Comparison of ENCODE assay signal across 9 cellular contexts in genomic region chr2:236562434-236562833, GRCh38. TPM values are rescaled to one million over a fixed set of nuclear protein-coding genes. Genes with fewer than 3 reads are reported as not detected.
DNase-seq lines count a peak whose midpoint lies in the region; TF ChIP-seq lines count a peak whose summit lies in the region.
"Had no signal": no experiment of that assay in that cellular context is flagged by ENCODE, and none has a peak within 500 bp of the region (broad histone marks: within the 10 kb centered on the region; RNA-seq: fewer than 3 reads in every experiment).

No MANE protein-coding gene starts in this region.

- H3K18ac ChIP-seq in H9 (ENCODE audit: insufficient read length, low read depth, low read length) (no peak overlapping the region), neuronal stem cell (ENCODE audit: low read length) (no peak overlapping the region)

- DNase-seq in H9 (no peak), WERI-Rb-1 (no peak), iris pigment epithelial cell (ENCODE audit: low read depth) (peak; percentile 15), thyroid gland (peak; percentile 71 to 77), neuronal stem cell (ENCODE audit: low spot score) (no peak)
- DNase-seq in activated naive CD8-positive, alpha-beta T cell treated with anti-CD3 and anti-CD28 coated beads for 36 hours, result no peak
- no peak for DNase-seq in stimulated activated CD4-positive, alpha-beta T cell treated with anti-CD3 and anti-CD28 coated beads, Interleukin-15, amount 100 ng/mL, for 24 hours
- DNase-seq: NCI-H2107 had no signal

- no peak overlapping the region for H2AFZ ChIP-seq in H9 (ENCODE audit: low read length)
- no peak overlapping the region for H2AFZ ChIP-seq in neuronal stem cell (ENCODE audit: low read length)

- H4K20me1 ChIP-seq in H9 (ENCODE audit: control insufficient read depth, insufficient read depth, insufficient read length), result no peaks in the 10 kb centered on the region

- no peak overlapping the region for H4K8ac ChIP-seq in H9 (replicated peaks; ENCODE audit: insufficient read length, low read depth, low read length)
- no peak overlapping the region for H4K8ac ChIP-seq in neuronal stem cell (ENCODE audit: low read depth, low read length)

- H3K4me1 ChIP-seq in H9 (ENCODE audit: insufficient read depth, low read length) (0 out of 2 replicates have a peak, but pooled peaks cover 1% of the 10 kb centered on the region), thyroid gland (peaks cover 13 to 22% of the 10 kb centered on the region in 2 donors), neuronal stem cell (ENCODE audit: control insufficient read depth in 2 of 2, insufficient read depth in 1 of 2, low read depth in 1 of 2, low read length in 2 of 2) (peaks cover 0 to 13% of the 10 kb centered on the region in 2 donors)

- H2BK15ac ChIP-seq in H9 (ENCODE audit: low read depth, low read length), result no peak overlapping the region
- H2BK15ac ChIP-seq in neuronal stem cell (ENCODE audit: low read length), result no peak overlapping the region

- no peak overlapping the region for H2BK20ac ChIP-seq in H9 (ENCODE audit: low read depth, low read length, poor library complexity, severe bottlenecking)

- peak; percentile 83 for TF ChIP-seq CTCF in H9 (conservative IDR thresholded peaks at IDR 0.05)
- peak; percentile 59 for TF ChIP-seq CTCF in WERI-Rb-1 (IDR thresholded peaks at IDR 0.05; ENCODE audit: low read depth, low read length)
- peak; percentile 57 to 99 (median 89) for TF ChIP-seq CTCF in thyroid gland (IDR thresholded peaks at IDR 0.05)

- H3K79me1 ChIP-seq in H9 (ENCODE audit: insufficient read depth, low read depth, low read length, poor library complexity, severe bottlenecking), result no peaks in the 10 kb centered on the region
- H3K79me1 ChIP-seq in neuronal stem cell (ENCODE audit: low read depth, low read length), result no peaks in the 10 kb centered on the region

- intact Hi-C loops in thyroid gland (cut with DNase I), result loop anchor here (10.0 kb wide), 2 partner anchors 48 to 462 kb away; no protein-coding TSS in a partner anchor

- no peak overlapping the region for H3K9ac ChIP-seq in H9 (ENCODE audit: extremely low read depth, insufficient read length, low read length)
- no peak overlapping the region for H3K9ac ChIP-seq in neuronal stem cell (ENCODE audit: low read depth, low read length, poor library complexity)

- no peak overlapping the region for H3K27ac ChIP-seq in H9 (ENCODE audit: insufficient read length, low read depth, low read length)
- no peak overlapping the region for H3K27ac ChIP-seq in WERI-Rb-1
- no peak overlapping the region for H3K27ac ChIP-seq in thyroid gland
- H3K27ac ChIP-seq in neuronal stem cell (replicated peaks; ENCODE audit: low read length), result no peak overlapping the region

- no peaks in the 10 kb centered on the region for H3K23me2 ChIP-seq in H9 (ENCODE audit: insufficient read length, low read depth, low read length, poor library complexity, severe bottlenecking)

- H3K23ac ChIP-seq in H9 (ENCODE audit: insufficient read length, low read depth, low read length) (no peak overlapping the region), neuronal stem cell (ENCODE audit: low read depth, low read length, poor library complexity) (no peak overlapping the region)

- no CpG with 5 or more reads among the region's 5 CpGs for WGBS in H9 (ENCODE audit: extremely low coverage, insufficient read length, low lambda C conversion rate)
- 72 to 79% methylated on average over 5 of the region's 5 CpGs for WGBS in thyroid gland, 2 donors
- no CpG with 5 or more reads among the region's 5 CpGs for WGBS in neuronal stem cell (ENCODE audit: extremely low coverage in 2 of 2, insufficient read length in 2 of 2, insufficient replicate concordance in 1 of 2), 2 donors

- H3K36me3 Mint-ChIP-seq in H9 (ENCODE audit: insufficient read depth in 1 of 3, low read depth in 3 of 3), result no peaks in the 10 kb centered on the region; a peak in 2 of 7 replicates
- peaks cover 9% of the 10 kb centered on the region for H3K36me3 Mint-ChIP-seq in activated naive CD8-positive, alpha-beta T cell treated with anti-CD3 and anti-CD28 coated beads for 36 hours
- H3K36me3 Mint-ChIP-seq: brain had no signal

- H2AK5ac ChIP-seq in H9 (ENCODE audit: insufficient read length, low read length) (no peak overlapping the region), neuronal stem cell (ENCODE audit: low read depth, low read length) (no peak overlapping the region)

- no peak overlapping the region for H2BK5ac ChIP-seq in H9 (ENCODE audit: insufficient read length, low read length)
- no peak overlapping the region for H2BK5ac ChIP-seq in neuronal stem cell (ENCODE audit: low read length)

- H2BK12ac ChIP-seq in H9 (ENCODE audit: insufficient read length, low read depth, low read length), result no peak overlapping the region
- H2BK12ac ChIP-seq in neuronal stem cell (ENCODE audit: low read length), result no peak overlapping the region

- H3K14ac ChIP-seq in H9 (ENCODE audit: insufficient read depth, low read length) (no peak overlapping the region), neuronal stem cell (ENCODE audit: low read length) (no peak overlapping the region)

- H3K36me3 ChIP-seq in WERI-Rb-1 (no peaks in the 10 kb centered on the region), thyroid gland (no peaks in the 10 kb centered on the region), neuronal stem cell (replicated peaks in 1 of 2; ENCODE audit: control insufficient read depth in 2 of 2, insufficient read depth in 2 of 2, low read length in 2 of 2) (no peaks in the 10 kb centered on the region)

- TF ChIP-seq POLR2A in thyroid gland (IDR thresholded peaks at IDR 0.05), result no peak

- H3K27me3 ChIP-seq in H9 (ENCODE audit: insufficient read depth, low read length) (no peaks in the 10 kb centered on the region; the same call in 1 of the 2 replicates), WERI-Rb-1 (ENCODE audit: insufficient read depth, low read depth, severe bottlenecking) (no peaks in the 10 kb centered on the region), thyroid gland (no peaks in the 10 kb centered on the region), neuronal stem cell (ENCODE audit: control insufficient read depth in 3 of 3, insufficient read depth in 3 of 3, low read depth in 1 of 3, low read length in 3 of 3) (peaks cover 0 to 7% (median 0%) of the 10 kb centered on the region in 3 experiments)

- H3K4ac ChIP-seq in H9 (ENCODE audit: low read depth, low read length), result no peak overlapping the region
- no peak overlapping the region for H3K4ac ChIP-seq in neuronal stem cell (ENCODE audit: low read length)

- no peak overlapping the region for H4K5ac ChIP-seq in H9 (ENCODE audit: insufficient read length, low read depth, low read length)

- H3K4me3 ChIP-seq in WERI-Rb-1 (ENCODE audit: low read depth, low read length) (no peak overlapping the region), thyroid gland (replicated peaks in 1 of 3) (no peak overlapping the region), neuronal stem cell (ENCODE audit: low read length in 2 of 2) (no peak overlapping the region)

- H3T11ph ChIP-seq in H9 (ENCODE audit: low read length), result no peak overlapping the region

- H3K27me3 Mint-ChIP-seq in H9 (ENCODE audit: low read depth), result peaks cover 28% of the 10 kb centered on the region
- H3K27me3 Mint-ChIP-seq in activated naive CD8-positive, alpha-beta T cell treated with anti-CD3 and anti-CD28 coated beads for 36 hours, result no peaks in the 10 kb centered on the region

- H3K79me2 ChIP-seq in H9 (ENCODE audit: insufficient read depth, low read length), result no peaks in the 10 kb centered on the region

- H2BK120ac ChIP-seq in H9 (ENCODE audit: low read depth, low read length, poor library complexity, severe bottlenecking) (no peak overlapping the region), neuronal stem cell (ENCODE audit: low read depth, low read length) (no peak overlapping the region)

- H3K56ac ChIP-seq in H9 (ENCODE audit: insufficient read length, low read depth, low read length), result no peak overlapping the region

- H3K27ac Mint-ChIP-seq in H9, result no peak overlapping the region
- no peak overlapping the region for H3K27ac Mint-ChIP-seq in activated naive CD8-positive, alpha-beta T cell treated with anti-CD3 and anti-CD28 coated beads for 36 hours
- H3K27ac Mint-ChIP-seq: brain had no signal

- H3K4me2 ChIP-seq in H9 (ENCODE audit: insufficient read depth, insufficient read length, low read length) (no peak overlapping the region), neuronal stem cell (ENCODE audit: insufficient read depth, low read length, poor library complexity, severe bottlenecking) (no peak overlapping the region)

- H4K91ac ChIP-seq in H9 (ENCODE audit: insufficient read length, low read depth, low read length) (no peak overlapping the region), neuronal stem cell (ENCODE audit: low read depth, low read length, poor library complexity) (no peak overlapping the region)

- no peak overlapping the region for H3K4me3 Mint-ChIP-seq in H9
- no peak overlapping the region for H3K4me3 Mint-ChIP-seq in activated naive CD8-positive, alpha-beta T cell treated with anti-CD3 and anti-CD28 coated beads for 36 hours
- H3K4me3 Mint-ChIP-seq: brain had no signal

- no peaks in the 10 kb centered on the region for H3K9me3 ChIP-seq in H9 (ENCODE audit: control insufficient read depth, low read depth, low read length)
- no peaks in the 10 kb centered on the region for H3K9me3 ChIP-seq in WERI-Rb-1 (ENCODE audit: severe bottlenecking)
- H3K9me3 ChIP-seq in thyroid gland, result no peaks in the 10 kb centered on the region
- H3K9me3 ChIP-seq in neuronal stem cell (replicated peaks in 1 of 2; ENCODE audit: control insufficient read depth in 2 of 2, insufficient read depth in 1 of 2, low read depth in 1 of 2, low read length in 2 of 2), result no peaks in the 10 kb centered on the region

- peaks cover 25 to 31% of the 10 kb centered on the region in 2 experiments for H3K4me1 Mint-ChIP-seq in H9
- H3K4me1 Mint-ChIP-seq in activated naive CD8-positive, alpha-beta T cell treated with anti-CD3 and anti-CD28 coated beads for 36 hours, result peaks cover 29% of the 10 kb centered on the region

- no peaks in the 10 kb centered on the region; a peak in 1 of 5 replicates for H3K9me3 Mint-ChIP-seq in H9
- H3K9me3 Mint-ChIP-seq in activated naive CD8-positive, alpha-beta T cell treated with anti-CD3 and anti-CD28 coated beads for 36 hours, result no peaks in the 10 kb centered on the region

RNA-seq across cellular contexts. Expression of gene ACKR3, which starts 7.2 kb away (rescaled TPM):
- total RNA-seq in H9 (2021) (0.44 and 0.64 TPM in 2 replicates), thyroid gland (10 to 100 TPM; 32.2 to 68.5 (median 54.8) TPM)
- total RNA-seq in activated naive CD8-positive, alpha-beta T cell treated with anti-CD3 and anti-CD28 coated beads for 36 hours, result 1 to 10 TPM; 1.3 to 1.5 TPM
- polyA plus RNA-seq in neuronal stem cell (2013, experiment 1 of 2), result 4.4 TPM
- 4.3 TPM for polyA plus RNA-seq in neuronal stem cell (2013, experiment 2 of 2)

Comparison
In these comparisons a context has a peak if more than half of its experiments do, and no peak if none do; other contexts are left out.
1. DNase-seq: peak in iris pigment epithelial cell (single experiment) and thyroid gland (2 of 2); none in H9 (single experiment), WERI-Rb-1 (single experiment), activated naive CD8-positive, alpha-beta T cell treated with anti-CD3 and anti-CD28 coated beads for 36 hours (single experiment), neuronal stem cell (single experiment) and stimulated activated CD4-positive, alpha-beta T cell treated with anti-CD3 and anti-CD28 coated beads, Interleukin-15, amount 100 ng/mL, for 24 hours (single experiment).
2. RNA of gene ACKR3, which starts 7.2 kb away (total RNA-seq): 32.2 to 68.5 TPM in thyroid gland; 1.3 to 1.5 TPM in activated naive CD8-positive, alpha-beta T cell treated with anti-CD3 and anti-CD28 coated beads for 36 hours and 0.44 to 0.64 TPM in H9; every median in the first group is over 10 times any median in the second.
3. Peak in every context shown above with its lines, with median percentiles within 50 percentile points of each other: CTCF ChIP-seq.